1 cellular context compared by ENCODE assay signal in genomic region chr1:8370928-8371327, GRCh38.
TF ChIP-seq lines count a peak whose summit lies in the region.

No MANE protein-coding gene starts in this region.

TF ChIP-seq in HEK293, 187 proteins besides CTCF, POLR2A, EP300 and RAD21 (continued from another document):
- no peak for TF ChIP-seq ZNF362 (tag by site-specific recombination; IDR thresholded peaks at IDR 0.05)
